Comparison of ENCODE assay signal across 8 cellular contexts in the genomic region with DNA sequence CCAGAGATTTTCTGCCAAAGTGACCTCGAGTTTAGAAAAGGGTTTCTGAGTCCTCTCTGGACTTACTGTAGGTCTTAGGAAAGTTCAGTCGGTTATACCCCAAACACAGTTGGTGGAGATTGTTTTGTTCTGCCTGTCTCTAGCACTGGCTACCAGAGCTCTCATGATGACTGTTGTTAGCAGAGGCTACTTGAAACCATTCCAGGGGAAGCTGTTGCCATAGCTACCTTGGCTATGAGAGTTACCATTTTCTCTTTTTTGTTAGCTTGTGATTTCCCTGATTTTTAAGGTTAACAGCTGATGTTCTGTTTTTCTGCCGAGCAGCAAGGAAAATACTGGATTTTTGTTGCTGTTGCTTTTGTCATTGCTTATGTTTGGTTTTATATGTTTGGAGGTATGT. TPM values are rescaled to one million over a fixed set of nuclear protein-coding genes. Genes with fewer than 3 reads are reported as not detected.
A peak's percentile ranks its signal among the peaks of the same experiment; 100 is the strongest.
DNase-seq lines count a peak whose midpoint lies in the region; ATAC-seq lines count a peak whose summit lies in the region.

No MANE protein-coding gene starts in this region.

- peak; percentile 72 for DNase-seq in Ammon's horn (ENCODE audit: low spot score)
- DNase-seq in NCI-H2029 treated with DMSO at 0.1 percent for 48 hours (lab: John Stamatoyannopoulos, UW): peak; percentile 40
- DNase-seq in caudate nucleus (lab: John Stamatoyannopoulos, UW): peak in 3 of 61 donors; percentile 30 to 70 (median 39)
- DNase-seq in mesendoderm: peak; percentile 58
- no peak for DNase-seq in SK-N-DZ (ENCODE audit: low spot score)
- no peak for DNase-seq in activated CD4-positive, alpha-beta T cell treated with anti-CD3 and anti-CD28 coated beads, Interleukin-2, amount 50 U/mL, for 1 hour

- no peaks in the 10 kb centered on the region for H3K79me1 ChIP-seq in mesendoderm (ENCODE audit: low read length)

- H2BK5ac ChIP-seq in mesendoderm (ENCODE audit: low read length): no peak overlapping the region

- H3K4me2 ChIP-seq in mesendoderm (ENCODE audit: low read length): no peak overlapping the region

- H4K8ac ChIP-seq in mesendoderm (ENCODE audit: low read depth, low read length): no peak overlapping the region

- no peak overlapping the region for H3K9ac ChIP-seq in mesendoderm (ENCODE audit: low read length)

- H3K27me3 ChIP-seq in mesendoderm (ENCODE audit: insufficient read depth, low read length, poor library complexity): no peaks in the 10 kb centered on the region

- H2BK15ac ChIP-seq in mesendoderm (replicated peaks; ENCODE audit: low read depth): no peak overlapping the region

- no peaks in the 10 kb centered on the region for H3K79me2 ChIP-seq in mesendoderm (ENCODE audit: control insufficient read depth, insufficient read depth, low read length)

- peaks cover 5% of the 10 kb centered on the region for H3K4me1 ChIP-seq in mesendoderm (ENCODE audit: control insufficient read depth, low read depth, low read length)

- H3K4me3 ChIP-seq in mesendoderm (ENCODE audit: low read length): no peak overlapping the region

- no peak overlapping the region for H3K23ac ChIP-seq in mesendoderm (ENCODE audit: low read length)

- no peak overlapping the region for H2AK5ac ChIP-seq in mesendoderm (ENCODE audit: low read length)

- H3K36me3 ChIP-seq in mesendoderm (ENCODE audit: control insufficient read depth, insufficient read depth, low read length): no peaks in the 10 kb centered on the region

- no CpG with 5 or more reads among the region's 3 CpGs for WGBS in mesendoderm (ENCODE audit: extremely low coverage, insufficient coverage, low lambda C conversion rate)

- H3K56ac ChIP-seq in mesendoderm (ENCODE audit: low read length): no peak overlapping the region

- H2BK120ac ChIP-seq in mesendoderm (ENCODE audit: low read depth, low read length): no peak overlapping the region

- no peak overlapping the region for H3K4ac ChIP-seq in mesendoderm (ENCODE audit: low read depth, low read length)

- H4K5ac ChIP-seq in mesendoderm (ENCODE audit: low read length): no peak overlapping the region

- H3K27ac ChIP-seq in caudate nucleus (ENCODE audit: low read depth, low read length) (peak overlapping the region; percentile 92), mesendoderm (ENCODE audit: low read depth, low read length) (no peak overlapping the region)

- H3K18ac ChIP-seq in mesendoderm (ENCODE audit: low read length): no peak overlapping the region

- ATAC-seq in GM19324 (IDR thresholded peaks at IDR 0.05; ENCODE audit: low FRiP score, unreplicated experiment) (no peak), HG03432 (IDR thresholded peaks at IDR 0.05; ENCODE audit: unreplicated experiment) (no peak)

RNA-seq across cellular contexts. Expression of a gene that starts 26.7 kb away (rescaled TPM):
- 7.2 TPM for polyA plus RNA-seq in mesendoderm (2013, experiment 1 of 2)
- polyA plus RNA-seq in mesendoderm (2013, experiment 2 of 2): 7.6 TPM
- polyA plus RNA-seq in SK-N-DZ (2014; cell fraction: cytosol; rRNA removed): 8.2 and 13.7 TPM in 2 replicates
- 3.5 and 5.1 TPM in 2 replicates for polyA plus RNA-seq in SK-N-DZ (2014; cell fraction: nucleus; rRNA removed)

Comparison
In these comparisons a context has a peak if more than half of its experiments do, and no peak if none do; other contexts are left out.
1. DNase-seq: peak in Ammon's horn (single experiment), NCI-H2029 treated with DMSO at 0.1 percent for 48 hours (single experiment) and mesendoderm (single experiment); none in SK-N-DZ (single experiment) and activated CD4-positive, alpha-beta T cell treated with anti-CD3 and anti-CD28 coated beads, Interleukin-2, amount 50 U/mL, for 1 hour (single experiment).